Comparison of ENCODE assay signal across 23 cellular contexts in genomic region chr4:94590493-94590892, GRCh38.
"Had no signal": no experiment of that assay in that cellular context is flagged by ENCODE, and none has a peak within 500 bp of the region (broad histone marks: within the 10 kb centered on the region; RNA-seq: fewer than 3 reads in every experiment).

No MANE protein-coding gene starts in this region.

- H3K4me1 Mint-ChIP-seq: activated CD4-positive, alpha-beta T cell treated with anti-CD3 and anti-CD28 coated beads, Interleukin-2, amount 10 ng/mL, durations not matched to agents 24 days and 14 days; activated CD8-positive, alpha-beta memory T cell treated with anti-CD3 and anti-CD28 coated beads, Interleukin-2, amount 10 ng/mL, durations not matched to agents 7 days and 5 days; activated naive CD8-positive, alpha-beta T cell treated with anti-CD3 and anti-CD28 coated beads, Interleukin-2, amount 50 U/mL, for 24 hours; naive B cell; neural crest cell had no signal

- H3K9me3 Mint-ChIP-seq: activated CD4-positive, alpha-beta T cell treated with anti-CD3 and anti-CD28 coated beads, Interleukin-2, amount 10 ng/mL, durations not matched to agents 24 days and 14 days; activated CD8-positive, alpha-beta T cell treated with anti-CD3 and anti-CD28 coated beads for 36 hours; activated naive CD8-positive, alpha-beta T cell treated with anti-CD3 and anti-CD28 coated beads, Interleukin-2, amount 50 U/mL, for 24 hours; naive B cell had no signal

- H3K4me3 ChIP-seq: esophagus muscularis mucosa, gastroesophageal sphincter, lung, upper lobe of right lung had no signal

- H3K4me3 Mint-ChIP-seq: activated CD4-positive, alpha-beta T cell treated with anti-CD3 and anti-CD28 coated beads, Interleukin-2, amount 10 ng/mL, durations not matched to agents 24 days and 14 days; activated CD8-positive, alpha-beta memory T cell treated with anti-CD3 and anti-CD28 coated beads, Interleukin-2, amount 10 ng/mL, durations not matched to agents 7 days and 5 days; activated CD8-positive, alpha-beta T cell treated with anti-CD3 and anti-CD28 coated beads for 36 hours; activated naive CD8-positive, alpha-beta T cell treated with anti-CD3 and anti-CD28 coated beads, Interleukin-2, amount 50 U/mL, for 24 hours; brain; naive B cell; neural crest cell; T-helper 17 cell had no signal

- H3K4me1 ChIP-seq: upper lobe of right lung had no signal

- DNase-seq: activated CD4-positive, alpha-beta T cell treated with anti-CD3 and anti-CD28 coated beads, Interleukin-2, amount 10 ng/mL, durations not matched to agents 24 days and 14 days; activated CD8-positive, alpha-beta memory T cell treated with anti-CD3 and anti-CD28 coated beads, Interleukin-2, amount 10 ng/mL, durations not matched to agents 7 days and 5 days; activated CD8-positive, alpha-beta T cell treated with anti-CD3 and anti-CD28 coated beads for 36 hours; activated gamma-delta T cell; activated naive CD4-positive, alpha-beta T cell treated with anti-CD3 and anti-CD28 coated beads, Interleukin-2, amount 50 U/mL, for 16 hours; activated naive CD8-positive, alpha-beta T cell treated with anti-CD3 and anti-CD28 coated beads, Interleukin-2, amount 50 U/mL, for 24 hours; activated T-cell treated with anti-CD3 and anti-CD28 coated beads for 4 hours; central memory CD4-positive, alpha-beta T cell; naive B cell; occipital lobe; posterior cingulate gyrus; stimulated activated CD4-positive, alpha-beta T cell treated with anti-CD3 and anti-CD28 coated beads, Interleukin-4, amount 100 ng/mL, for 4 hours; stimulated activated naive CD8-positive, alpha-beta T cell treated with anti-CD3 and anti-CD28 coated beads, Interleukin-15, Interleukin-2, amounts not matched to agents 100 U/mL and 50 U/mL, for 24 hours; SW 1271; T-helper 17 cell; upper lobe of right lung had no signal

- H3K27ac ChIP-seq: esophagus muscularis mucosa, gastroesophageal sphincter, upper lobe of right lung had no signal

- H3K36me3 Mint-ChIP-seq: activated CD8-positive, alpha-beta memory T cell treated with anti-CD3 and anti-CD28 coated beads, Interleukin-2, amount 10 ng/mL, durations not matched to agents 7 days and 5 days had no signal

- H3K27ac Mint-ChIP-seq: activated CD4-positive, alpha-beta T cell treated with anti-CD3 and anti-CD28 coated beads, Interleukin-2, amount 10 ng/mL, durations not matched to agents 24 days and 14 days; activated CD8-positive, alpha-beta memory T cell treated with anti-CD3 and anti-CD28 coated beads, Interleukin-2, amount 10 ng/mL, durations not matched to agents 7 days and 5 days; activated CD8-positive, alpha-beta T cell treated with anti-CD3 and anti-CD28 coated beads for 36 hours; activated naive CD8-positive, alpha-beta T cell treated with anti-CD3 and anti-CD28 coated beads, Interleukin-2, amount 50 U/mL, for 24 hours; naive B cell; T-helper 17 cell had no signal

- H3K27me3 ChIP-seq: esophagus muscularis mucosa, gastroesophageal sphincter, upper lobe of right lung had no signal

- FAIRE-seq: colon, keratinocyte had no signal

- H3K27me3 Mint-ChIP-seq: activated CD4-positive, alpha-beta T cell treated with anti-CD3 and anti-CD28 coated beads, Interleukin-2, amount 10 ng/mL, durations not matched to agents 24 days and 14 days; activated CD8-positive, alpha-beta memory T cell treated with anti-CD3 and anti-CD28 coated beads, Interleukin-2, amount 10 ng/mL, durations not matched to agents 7 days and 5 days; activated CD8-positive, alpha-beta T cell treated with anti-CD3 and anti-CD28 coated beads for 36 hours; activated naive CD8-positive, alpha-beta T cell treated with anti-CD3 and anti-CD28 coated beads, Interleukin-2, amount 50 U/mL, for 24 hours; brain; naive B cell; T-helper 17 cell had no signal

- H3K9me3 ChIP-seq: esophagus muscularis mucosa, gastroesophageal sphincter, upper lobe of right lung had no signal

- ATAC-seq: activated CD8-positive, alpha-beta memory T cell treated with anti-CD3 and anti-CD28 coated beads, Interleukin-2, amount 10 ng/mL, durations not matched to agents 7 days and 5 days; activated CD8-positive, alpha-beta T cell treated with anti-CD3 and anti-CD28 coated beads for 36 hours; activated naive CD8-positive, alpha-beta T cell treated with anti-CD3 and anti-CD28 coated beads, Interleukin-2, amount 50 U/mL, for 24 hours; gastroesophageal sphincter; stimulated activated naive CD8-positive, alpha-beta T cell treated with anti-CD3 and anti-CD28 coated beads, Interleukin-15, Interleukin-2, amounts not matched to agents 100 U/mL and 50 U/mL, for 24 hours; T-helper 17 cell; upper lobe of right lung had no signal
